In the genomic region with DNA sequence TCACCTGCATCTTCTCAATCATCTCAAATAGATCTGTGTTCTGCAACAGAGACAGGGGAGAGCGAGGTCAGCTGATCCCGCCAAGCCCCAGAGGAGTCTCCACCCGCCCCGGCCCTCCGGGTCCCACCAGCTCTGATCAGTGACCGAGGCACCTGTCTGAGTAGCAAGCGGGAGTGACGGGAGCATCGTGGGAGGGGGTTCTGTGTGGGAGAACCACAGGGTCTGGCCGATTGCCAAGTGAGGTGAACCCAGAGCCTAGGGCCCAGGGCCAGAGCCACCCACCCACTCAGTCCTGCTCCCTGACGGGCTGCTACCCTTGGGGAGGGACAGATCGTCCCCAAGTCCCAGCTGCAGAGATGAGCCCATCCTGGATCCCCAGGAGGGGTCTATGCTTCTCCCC, we compare ENCODE assay signal across 26 cellular contexts. TPM values are rescaled to one million over a fixed set of nuclear protein-coding genes. Genes with fewer than 3 reads are reported as not detected.
DNase-seq lines count a peak whose midpoint lies in the region; ATAC-seq and TF ChIP-seq lines count a peak whose summit lies in the region.
"Had no signal": no experiment of that assay in that cellular context is flagged by ENCODE, and none has a peak within 500 bp of the region (broad histone marks: within the 10 kb centered on the region; RNA-seq: fewer than 3 reads in every experiment).

No MANE protein-coding gene starts in this region.

- peak overlapping the region; percentile 44 for H3K4me3 Mint-ChIP-seq in mesothelial cell of epicardium
- H3K4me3 Mint-ChIP-seq: activated CD4-positive, alpha-beta T cell treated with anti-CD3 and anti-CD28 coated beads, Interleukin-2, amount 10 ng/mL, durations not matched to agents 7 days and 5 days; activated naive CD8-positive, alpha-beta T cell treated with anti-CD3 and anti-CD28 coated beads, Interleukin-2, amount 50 U/mL, for 24 hours; activated T-cell treated with anti-CD3 and anti-CD28 coated beads, Interleukin-2, amount 50 U/mL, for 24 hours; B cell; neural progenitor cell; WTC11 had no signal

- H3K4me1 ChIP-seq in right cardiac atrium (ENCODE audit: control insufficient read depth, insufficient read depth, low read length) (no peaks in the 10 kb centered on the region), adrenal gland (replicated peaks in 1 of 2) (peaks cover 18 to 42% of the 10 kb centered on the region in 2 donors)
- H3K4me1 ChIP-seq: HAP-1, testis had no signal

- H3K27me3 ChIP-seq in right cardiac atrium (ENCODE audit: control insufficient read depth, insufficient read depth) = no peaks in the 10 kb centered on the region
- H3K27me3 ChIP-seq in adrenal gland = no peaks in the 10 kb centered on the region
- H3K27me3 ChIP-seq: testis had no signal

- H3K4me1 Mint-ChIP-seq in mesothelial cell of epicardium = peaks cover 36% of the 10 kb centered on the region

- TF ChIP-seq POLR2A in adrenal gland (IDR thresholded peaks at IDR 0.05) = no peak

- intact Hi-C loops in right cardiac atrium (cut with DNase I) (no loop called here), cardiac septum (cut with DNase I) (no loop called here), adrenal gland (cut with DNase I) (no loop called here)

- H3K27ac ChIP-seq in right cardiac atrium (ENCODE audit: low read length) (no peak overlapping the region), adrenal gland (peak overlapping the region in 3 of 5 donors; percentile 39 to 62 (median 61))
- H3K27ac ChIP-seq: brain microvascular endothelial cell, neural progenitor cell, sigmoid colon, testis had no signal

- ATAC-seq in right cardiac atrium = peak in 1 of 2 donors; percentile 3
- ATAC-seq: activated naive CD8-positive, alpha-beta T cell treated with anti-CD3 and anti-CD28 coated beads, Interleukin-2, amount 50 U/mL, for 24 hours; Panc1 had no signal

- no peaks in the 10 kb centered on the region for H3K27me3 Mint-ChIP-seq in mesothelial cell of epicardium (ENCODE audit: low read depth)

- no peaks in the 10 kb centered on the region for H3K9me3 Mint-ChIP-seq in mesothelial cell of epicardium
- H3K9me3 Mint-ChIP-seq: activated CD4-positive, alpha-beta T cell treated with anti-CD3 and anti-CD28 coated beads, Interleukin-2, amount 10 ng/mL, durations not matched to agents 7 days and 5 days; activated naive CD8-positive, alpha-beta T cell treated with anti-CD3 and anti-CD28 coated beads, Interleukin-2, amount 50 U/mL, for 24 hours; activated T-cell treated with anti-CD3 and anti-CD28 coated beads, Interleukin-2, amount 50 U/mL, for 24 hours; WTC11 had no signal

- 51% methylated on average over 12 of the region's 12 CpGs for WGBS in right cardiac atrium
- WGBS in adrenal gland, 4 donors = 69 to 100% (median 84%) methylated on average over 1 to 12 of the region's 12 CpGs

- TF ChIP-seq CTCF in adrenal gland (IDR thresholded peaks at IDR 0.05) (no peak), mesothelial cell of epicardium (IDR thresholded peaks at IDR 0.05; ENCODE audit: unreplicated experiment) (no peak)

- no peaks in the 10 kb centered on the region for H3K36me3 ChIP-seq in adrenal gland (replicated peaks in 1 of 2)
- H3K36me3 ChIP-seq: brain microvascular endothelial cell, HAP-1, neural progenitor cell, sigmoid colon had no signal

- no peak overlapping the region for H3K27ac Mint-ChIP-seq in mesothelial cell of epicardium
- H3K27ac Mint-ChIP-seq: activated CD4-positive, alpha-beta T cell treated with anti-CD3 and anti-CD28 coated beads, Interleukin-2, amount 10 ng/mL, durations not matched to agents 7 days and 5 days; activated naive CD8-positive, alpha-beta T cell treated with anti-CD3 and anti-CD28 coated beads, Interleukin-2, amount 50 U/mL, for 24 hours; activated T-cell treated with anti-CD3 and anti-CD28 coated beads, Interleukin-2, amount 50 U/mL, for 24 hours; B cell; neural progenitor cell; WTC11 had no signal

- H3K4me3 ChIP-seq in right cardiac atrium (ENCODE audit: low read length) (no peak overlapping the region), adrenal gland (no peak overlapping the region)
- H3K4me3 ChIP-seq: HAP-1, lung, neural progenitor cell, sigmoid colon, testis had no signal

- H3K9me3 ChIP-seq in right cardiac atrium (ENCODE audit: control insufficient read depth, low read length) (no peaks in the 10 kb centered on the region), adrenal gland (replicated peaks in 1 of 3) (no peaks in the 10 kb centered on the region)
- H3K9me3 ChIP-seq: HAP-1, sigmoid colon, testis had no signal

- DNase-seq in right cardiac atrium (peak in 2 of 3 donors; percentile 49 to 51), cardiac septum (ENCODE audit: low spot score) (no peak), adrenal gland (no peak), mesothelial cell of epicardium (ENCODE audit: low spot score in 2 of 2, unreplicated experiment in 2 of 2) (no peak), HuH-7.5 (ENCODE audit: low spot score) (no peak), hepatic stellate cell (ENCODE audit: low spot score) (no peak), GM03348 (ENCODE audit: low spot score) (no peak), EL (no peak)
- DNase-seq: activated CD4-positive, alpha-beta T cell treated with anti-CD3 and anti-CD28 coated beads, Interleukin-2, amount 10 ng/mL, durations not matched to agents 7 days and 5 days; activated naive CD8-positive, alpha-beta T cell treated with anti-CD3 and anti-CD28 coated beads, Interleukin-2, amount 50 U/mL, for 24 hours; activated T-cell treated with anti-CD3 and anti-CD28 coated beads, Interleukin-2, amount 50 U/mL, for 24 hours; brain microvascular endothelial cell; GDM1; Kasumi-1; SHP77 treated with DMSO at 0.1 percent for 48 hours; sigmoid colon; stimulated activated CD4-positive, alpha-beta T cell treated with anti-CD3 and anti-CD28 coated beads, Interleukin-4, amount 100 ng/mL, for 24 hours; stimulated activated naive CD4-positive, alpha-beta T cell; T-helper 9 cell; testis had no signal

- no peaks in the 10 kb centered on the region for H3K36me3 Mint-ChIP-seq in mesothelial cell of epicardium
- H3K36me3 Mint-ChIP-seq: neural progenitor cell, WTC11 had no signal

RNA-seq across cellular contexts. Expression of gene RAP1GAP, which starts 49.1 kb away (rescaled TPM):
- total RNA-seq in right cardiac atrium (10 to 100 TPM; 15.3 to 18.7 (median 16.4) TPM), cardiac septum (2.7 TPM), adrenal gland (100 to 1,000 TPM in 3 of 8 donors, 10 to 100 TPM in 5; 52.4 to 409 (median 90.0) TPM), mesothelial cell of epicardium (7.1 to 10.2 TPM (median 8.0 TPM) in 3 replicates)
- polyA plus RNA-seq in right cardiac atrium (18.4 TPM), adrenal gland (100 to 1,000 TPM in 2 of 3 donors, 10 to 100 TPM in 1; 62.4 to 250 (median 105) TPM)

Comparison
In these comparisons a context has a peak if more than half of its experiments do, and no peak if none do; other contexts are left out.
1. DNase-seq: peak in right cardiac atrium (2 of 3); none in cardiac septum (single experiment), adrenal gland (0 of 7), mesothelial cell of epicardium (0 of 2), HuH-7.5 (single experiment), hepatic stellate cell (single experiment), GM03348 (single experiment) and EL (single experiment).